19 cellular contexts compared by ENCODE assay signal in the genomic region with DNA sequence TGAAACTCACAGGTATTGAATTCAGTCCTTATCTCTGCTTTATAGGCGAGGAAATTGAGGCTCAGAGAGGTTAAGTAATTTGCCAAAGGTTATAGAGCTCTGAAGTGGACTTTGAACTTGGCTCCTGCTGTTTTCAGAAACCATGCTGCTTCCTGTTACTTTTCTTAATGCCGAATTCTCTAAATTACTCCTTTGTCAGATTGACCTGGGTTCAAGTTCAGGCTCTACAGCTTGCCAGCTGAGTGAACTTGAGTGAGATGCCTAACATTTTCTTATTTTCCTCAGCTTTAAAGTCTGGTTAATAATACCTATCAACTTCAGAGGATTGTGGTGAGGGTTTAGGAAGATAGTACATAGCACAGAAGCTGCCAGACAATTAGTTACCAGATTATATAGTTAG. TPM values are rescaled to one million over a fixed set of nuclear protein-coding genes. Genes with fewer than 3 reads are reported as not detected.
DNase-seq lines count a peak whose midpoint lies in the region; ATAC-seq, FAIRE-seq and TF ChIP-seq lines count a peak whose summit lies in the region.
"Had no signal": no experiment of that assay in that cellular context is flagged by ENCODE, and none has a peak within 500 bp of the region (broad histone marks: within the 10 kb centered on the region; RNA-seq: fewer than 3 reads in every experiment).

No MANE protein-coding gene starts in this region.

- FAIRE-seq in keratinocyte (lab: Jason Lieb, UNC), result no peak

- dilution Hi-C loops in keratinocyte (cut with MboI; ENCODE audit: extremely low pct_ligation_motif_present, low sequenced_read_pairs), result no loop called here

- H3K36me3 Mint-ChIP-seq in naive thymus-derived CD8-positive, alpha-beta T cell, result no peaks in the 10 kb centered on the region
- H3K36me3 Mint-ChIP-seq: stimulated activated memory B cell treated with anti-CD40 and anti-IgM and Interleukin-4, amounts not matched to agents 10 μg/mL and 1 μg/mL and 100 μg/mL, for 72 hours had no signal

- H3K9me1 ChIP-seq in keratinocyte (ENCODE audit: control insufficient read depth, extremely low read depth, insufficient read depth, low read length), result peaks cover 8% of the 10 kb centered on the region

- intact Hi-C loops in PC-9 (cut with micrococcal nuclease; ENCODE audit: unreplicated experiment), result no loop called here
- intact Hi-C loops in gastrocnemius medialis (cut with DNase I; ENCODE audit: low total_unique reads), result no loop called here

- peaks cover 4 to 15% (median 7%) of the 10 kb centered on the region in 4 donors for H3K4me1 Mint-ChIP-seq in naive thymus-derived CD8-positive, alpha-beta T cell

- CTCF ChIA-PET in PC-9 (lab: Charles Lee), result no interaction called here

- H3K4me1 ChIP-seq in GM23248 (ENCODE audit: insufficient read depth) (peaks cover 42% of the 10 kb centered on the region), PC-9 (replicated peaks; ENCODE audit: insufficient read depth) (peaks cover 54% of the 10 kb centered on the region), keratinocyte (ENCODE audit: control insufficient read depth, extremely low read depth, insufficient read depth, low read length) (peaks cover 33% of the 10 kb centered on the region), gastrocnemius medialis (peaks cover 18 to 46% of the 10 kb centered on the region in 2 donors)

- H3K9me3 ChIP-seq in GM23248 (ENCODE audit: low read depth), result no peaks in the 10 kb centered on the region
- H3K9me3 ChIP-seq in PC-9 (ENCODE audit: insufficient read depth, low read depth), result no peaks in the 10 kb centered on the region
- H3K9me3 ChIP-seq in keratinocyte (ENCODE audit: control insufficient read depth, low read depth, low read length), result no peaks in the 10 kb centered on the region
- H3K9me3 ChIP-seq in gastrocnemius medialis, result no peaks in the 10 kb centered on the region
- H3K9me3 ChIP-seq: HAP-1 had no signal

- H3K27ac ChIP-seq in GM23248 (peak overlapping the region; percentile 42; the same call in 1 of the 2 replicates), PC-9 (no peak overlapping the region), keratinocyte (ENCODE audit: control insufficient read depth, insufficient read depth, low read length) (no peak overlapping the region), gastrocnemius medialis (peak overlapping the region in 3 of 4 donors; percentile 23 to 55 (median 38))

- H4K20me1 ChIP-seq in GM23248 (ENCODE audit: insufficient read depth) (no peaks in the 10 kb centered on the region), PC-9 (ENCODE audit: insufficient read depth) (peaks cover 31% of the 10 kb centered on the region), keratinocyte (ENCODE audit: control insufficient read depth, extremely low read depth, insufficient read depth, low read length) (peaks cover 5% of the 10 kb centered on the region)

- H3K79me2 ChIP-seq in GM23248 (ENCODE audit: insufficient read depth) (peaks cover 80% of the 10 kb centered on the region), PC-9 (ENCODE audit: low read depth) (peaks cover 90% of the 10 kb centered on the region), keratinocyte (ENCODE audit: control insufficient read depth, insufficient read depth, low read length) (peaks cover 81% of the 10 kb centered on the region)

- POLR2A ChIA-PET in PC-9 (lab: Charles Lee; ENCODE audit: unreplicated experiment), result interaction anchor here (0.6 kb wide), 1 partner anchor 16 kb away, joined by 4 read pairs; no protein-coding TSS in a partner anchor
- POLR2A ChIA-PET in naive thymus-derived CD8-positive, alpha-beta T cell (lab: Charles Lee), result no interaction called here

- BruUV-seq in PC-9 (replicated peaks; lab: Mats Ljungman, UMichigan), result no TSS peak

- H3K36me3 ChIP-seq in GM23248 (ENCODE audit: low read depth), result no peaks in the 10 kb centered on the region
- H3K36me3 ChIP-seq in PC-9 (ENCODE audit: low read depth), result peaks cover 16% of the 10 kb centered on the region
- peaks cover 3 to 16% of the 10 kb centered on the region in 2 experiments for H3K36me3 ChIP-seq in keratinocyte (ENCODE audit: control insufficient read depth in 2 of 2, extremely low read depth in 1 of 2, insufficient read depth in 2 of 2, low read length in 2 of 2)
- H3K36me3 ChIP-seq in gastrocnemius medialis, result no peaks in the 10 kb centered on the region
- H3K36me3 ChIP-seq: HAP-1 had no signal

- H3K27me3 Mint-ChIP-seq in naive thymus-derived CD8-positive, alpha-beta T cell, result peaks cover 32 to 65% (median 43%) of the 10 kb centered on the region in 5 donors

- no peak for TF ChIP-seq POLR2A in gastrocnemius medialis (IDR thresholded peaks at IDR 0.05)

- H2AFZ ChIP-seq in GM23248 (no peak overlapping the region), PC-9 (no peak overlapping the region), keratinocyte (ENCODE audit: control insufficient read depth, low read length) (no peak overlapping the region)

- H3K9me2 ChIP-seq in GM23248 (ENCODE audit: insufficient read depth) (no peaks in the 10 kb centered on the region), PC-9 (ENCODE audit: insufficient read depth) (no peaks in the 10 kb centered on the region)

- H3K4me2 ChIP-seq in GM23248 (ENCODE audit: unreplicated experiment) (peak overlapping the region; percentile 92), PC-9 (peak overlapping the region; percentile 97), keratinocyte (ENCODE audit: control insufficient read depth, extremely low read depth, insufficient read depth, low read depth, low read length) (peak overlapping the region; percentile 89)

- TF ChIP-seq CTCF in PC-9 (conservative IDR thresholded peaks at IDR 0.05) (no peak), keratinocyte (optimal IDR thresholded peaks at IDR 0.05 in 1 of 3, IDR thresholded peaks at IDR 0.05 in 1 of 3, conservative IDR thresholded peaks at IDR 0.05 in 1 of 3; ENCODE audit: extremely low read depth in 1 of 3, insufficient read depth in 2 of 3, low read length in 3 of 3) (no peak), gastrocnemius medialis (IDR thresholded peaks at IDR 0.05 in 4 of 5, conservative IDR thresholded peaks at IDR 0.05 in 1 of 5) (no peak)

- H3K27me3 ChIP-seq in GM23248 (replicated peaks; ENCODE audit: insufficient read depth) (no peaks in the 10 kb centered on the region), PC-9 (ENCODE audit: insufficient read depth, low read depth) (no peaks in the 10 kb centered on the region), keratinocyte (ENCODE audit: control insufficient read depth, extremely low read depth, insufficient read depth, low read length) (no peaks in the 10 kb centered on the region), gastrocnemius medialis (peaks cover 0 to 8% (median 3%) of the 10 kb centered on the region in 3 donors)

- no peaks in the 10 kb centered on the region for H3K9me3 Mint-ChIP-seq in naive thymus-derived CD8-positive, alpha-beta T cell
- H3K9me3 Mint-ChIP-seq: stimulated activated memory B cell treated with anti-CD40 and anti-IgM and Interleukin-4, amounts not matched to agents 10 μg/mL and 1 μg/mL and 100 μg/mL, for 72 hours had no signal

- H3K4me3 ChIP-seq in GM23248 (peak overlapping the region; percentile 92), PC-9 (peak overlapping the region; percentile 31; the same call in 1 of the 2 replicates), keratinocyte (ENCODE audit: control insufficient read depth in 2 of 3, extremely low read depth in 1 of 3, insufficient read depth in 2 of 3, low read depth in 1 of 3, low read length in 3 of 3) (peak overlapping the region in 1 of 3 experiments; percentile 19), gastrocnemius medialis (no peak overlapping the region)
- H3K4me3 ChIP-seq: HAP-1, lung, smooth muscle cell had no signal

- H3F3A ChIP-seq in GM23248 (ENCODE audit: insufficient read depth), result peaks cover 19% of the 10 kb centered on the region
- peaks cover 17% of the 10 kb centered on the region; the same call in 1 of the 2 replicates for H3F3A ChIP-seq in PC-9 (ENCODE audit: insufficient read depth, low read depth)

- 58 to 60% methylated on average over 2 of the region's 2 CpGs for WGBS in GM23248 (ENCODE audit: low coverage in 1 of 2, low lambda C conversion rate in 2 of 2, missing lambda C conversion rate in 2 of 2), 2 experiments

- no peak overlapping the region for H3K4me3 Mint-ChIP-seq in naive thymus-derived CD8-positive, alpha-beta T cell
- H3K4me3 Mint-ChIP-seq: stimulated activated memory B cell treated with anti-CD40 and anti-IgM and Interleukin-4, amounts not matched to agents 10 μg/mL and 1 μg/mL and 100 μg/mL, for 72 hours had no signal

- in situ Hi-C loops in GM23248 (cut with MboI) (no loop called here), gastrocnemius medialis (cut with MboI; ENCODE audit: low sequenced_read_pairs in 4 of 4) (no loop called here)

- H3K9ac ChIP-seq in GM23248 (peak overlapping the region; percentile 94), keratinocyte (ENCODE audit: control insufficient read depth, extremely low read depth, insufficient read depth, low read length) (no peak overlapping the region)

- ATAC-seq in gastrocnemius medialis, result no peak
- ATAC-seq in naive thymus-derived CD8-positive, alpha-beta T cell, result no peak
- ATAC-seq: stimulated activated memory B cell treated with anti-CD40 and anti-IgM and Interleukin-4, amounts not matched to agents 10 μg/mL and 1 μg/mL and 100 μg/mL, for 72 hours had no signal

- no peak for DNase-seq in GM23248
- DNase-seq in PC-9, result no peak
- no peak for DNase-seq in keratinocyte (ENCODE audit: low read depth, low spot score)
- DNase-seq in gastrocnemius medialis, result no peak
- no peak for DNase-seq in naive thymus-derived CD8-positive, alpha-beta T cell
- no peak for DNase-seq in D341Med (ENCODE audit: low spot score)
- no peak for DNase-seq in cerebellum (ENCODE audit: low spot score)
- no peak for DNase-seq in DMS 273 treated with DMSO at 0.1 percent for 48 hours (lab: John Stamatoyannopoulos, UW)
- DNase-seq: activated effector memory CD4-positive, alpha-beta T cell treated with Interleukin-2 at 50 U/mL for 16 hours; AML-193; dermis blood vessel endothelial cell; NCI-H2081; NCI-H526; nucleus accumbens; OCI-M1 had no signal

- H3K27ac Mint-ChIP-seq in naive thymus-derived CD8-positive, alpha-beta T cell, result no peak overlapping the region
- H3K27ac Mint-ChIP-seq: stimulated activated memory B cell treated with anti-CD40 and anti-IgM and Interleukin-4, amounts not matched to agents 10 μg/mL and 1 μg/mL and 100 μg/mL, for 72 hours had no signal

RNA-seq across cellular contexts. Expression of a gene that starts 3.4 kb away (rescaled TPM):
- 49.6 and 54.1 TPM in 2 replicates for total RNA-seq in GM23248 (2014; rRNA removed; shearing (Covaris generic))
- polyA plus RNA-seq in GM23248 (2016; fragmentation: Nextera tagmentation; extraction: Ambion mirVana) (8.8 and 10.9 TPM in 2 replicates), keratinocyte (30.7 to 59.6 TPM (median 54.2 TPM) in 3 replicates)
- total RNA-seq in PC-9 (2021) (60.3 and 66.8 TPM in 2 replicates), gastrocnemius medialis (1 to 10 TPM; 1.9 to 4.0 (median 3.4) TPM), cerebellum (61.2 TPM)
- polyA plus RNA-seq in keratinocyte (2011; ENCODE audit: low read depth), result 44.6 TPM
- 37.2 and 58.2 TPM in 2 replicates for polyA plus RNA-seq in keratinocyte (2011; cell fraction: cytosol; rRNA removed)
- 62.7 and 72.9 TPM in 2 replicates for polyA plus RNA-seq in keratinocyte (2011; cell fraction: nucleus; rRNA removed)
- 21.4 and 42.3 TPM in 2 replicates for polyA plus RNA-seq in keratinocyte (2012; ENCODE audit: low replicate concordance)
- polyA minus RNA-seq in keratinocyte, result 32.0 to 96.8 TPM (median 59.0 TPM) in 3 replicates
- polyA minus RNA-seq in keratinocyte (2011; cell fraction: cytosol; rRNA and poly(A)+ RNA removed), result 34.7 TPM
- 47.7 and 89.0 TPM in 2 replicates for polyA minus RNA-seq in keratinocyte (2011; cell fraction: nucleus; rRNA and poly(A)+ RNA removed)
- total RNA-seq in naive thymus-derived CD8-positive, alpha-beta T cell, result not detected
- polyA plus RNA-seq in naive thymus-derived CD8-positive, alpha-beta T cell, result not detected

Comparison
In these comparisons a context has a peak if more than half of its experiments do, and no peak if none do; other contexts are left out.
1. H3K27ac ChIP-seq: peak in GM23248 (single experiment) and gastrocnemius medialis (3 of 4); none in PC-9 (single experiment) and keratinocyte (single experiment).
2. H3K4me3 ChIP-seq: peak in GM23248 (single experiment) and PC-9 (single experiment); none in gastrocnemius medialis (0 of 4).
3. RNA of a gene that starts 3.4 kb away (total RNA-seq): 61.2 TPM in cerebellum (single experiment), 60.3 to 66.8 TPM in PC-9 and 49.6 to 54.1 TPM in GM23248; 1.9 to 4.0 TPM in gastrocnemius medialis and not detected in naive thymus-derived CD8-positive, alpha-beta T cell; every median in the first group is over 10 times any median in the second.
4. Peak in every context shown above with its lines, with median percentiles within 50 percentile points of each other: H3K4me2 ChIP-seq.